ENCODE assay signal across 14 cellular contexts in the genomic region with DNA sequence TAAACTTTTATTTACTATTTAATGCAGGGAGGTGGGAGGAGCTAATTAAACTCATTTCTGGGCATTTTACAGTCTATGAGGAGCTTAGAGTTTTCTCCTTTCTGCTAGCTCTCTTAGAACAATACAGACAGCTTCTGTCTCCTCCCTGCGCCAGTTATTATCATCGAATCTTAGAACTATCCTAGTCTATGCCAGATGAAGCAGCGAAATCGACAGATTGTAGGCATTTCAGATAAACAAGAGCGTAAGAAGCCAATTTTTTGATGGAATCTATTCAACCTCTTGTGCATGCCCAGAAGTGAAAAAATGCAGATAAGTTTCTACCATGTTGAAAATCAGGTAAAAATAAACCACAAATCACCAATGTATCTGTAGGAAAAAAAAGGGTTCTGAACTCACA.
"Had no signal": no experiment of that assay in that cellular context is flagged by ENCODE, and none has a peak within 500 bp of the region (broad histone marks: within the 10 kb centered on the region; RNA-seq: fewer than 3 reads in every experiment).

No MANE protein-coding gene starts in this region.

- H3K36me3 Mint-ChIP-seq: natural killer cell had no signal

- H3K4me1 ChIP-seq: colonic mucosa, esophagus squamous epithelium had no signal

- H3K9me3 ChIP-seq: colonic mucosa, esophagus squamous epithelium, right atrium auricular region, sigmoid colon had no signal

- H3K27me3 ChIP-seq: colonic mucosa, esophagus squamous epithelium, right atrium auricular region, sigmoid colon had no signal

- H3K4me3 ChIP-seq: colonic mucosa, esophagus squamous epithelium, right atrium auricular region, sigmoid colon, skin epidermis had no signal

- ATAC-seq: natural killer cell had no signal

- H3K27ac ChIP-seq: colonic mucosa, esophagus squamous epithelium, right atrium auricular region, sigmoid colon, skin epidermis had no signal

- H3K36me3 ChIP-seq: colonic mucosa, esophagus squamous epithelium, right atrium auricular region, sigmoid colon had no signal

- DNase-seq: colonic mucosa; dermis blood vessel endothelial cell; esophagus squamous epithelium; foreskin fibroblast; head of caudate nucleus; hippocampal formation; kidney glomerular epithelial cell; natural killer cell; sigmoid colon; stimulated activated naive CD4-positive, alpha-beta T cell; trophoblast cell had no signal

- H3K4me3 Mint-ChIP-seq: natural killer cell, neural crest cell had no signal

- H3K9me3 Mint-ChIP-seq: natural killer cell, neural crest cell had no signal
